ENCODE assay signal across 1 cellular context in the genomic region with DNA sequence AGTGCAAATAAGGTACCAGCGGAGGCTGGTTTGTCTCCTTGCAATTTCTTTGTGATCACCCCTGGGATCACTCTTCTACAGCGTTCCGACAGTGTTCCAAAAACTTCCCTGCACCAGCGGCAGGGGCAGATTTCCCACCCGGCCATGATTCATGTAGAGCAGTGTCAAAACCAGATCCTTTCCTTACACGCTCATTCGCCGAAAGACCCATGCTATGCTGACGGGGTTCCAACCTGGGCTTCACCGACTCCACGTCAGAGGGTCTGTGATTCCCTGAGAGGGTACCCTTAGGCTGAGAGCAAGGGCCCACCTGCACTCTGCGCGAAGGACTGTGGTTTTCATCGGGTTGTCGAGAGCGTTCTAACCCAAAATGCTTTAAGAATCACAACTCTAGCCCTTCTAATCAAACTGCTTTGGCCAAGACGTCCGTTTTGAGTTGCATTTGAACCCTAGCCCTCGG.
TF ChIP-seq lines count a peak whose summit lies in the region.

No MANE protein-coding gene starts in this region.

TF ChIP-seq in HepG2, 621 proteins besides CTCF, POLR2A, EP300 and RAD21 (continued from another document and continues in another):
- TF ChIP-seq, protein P1, sequence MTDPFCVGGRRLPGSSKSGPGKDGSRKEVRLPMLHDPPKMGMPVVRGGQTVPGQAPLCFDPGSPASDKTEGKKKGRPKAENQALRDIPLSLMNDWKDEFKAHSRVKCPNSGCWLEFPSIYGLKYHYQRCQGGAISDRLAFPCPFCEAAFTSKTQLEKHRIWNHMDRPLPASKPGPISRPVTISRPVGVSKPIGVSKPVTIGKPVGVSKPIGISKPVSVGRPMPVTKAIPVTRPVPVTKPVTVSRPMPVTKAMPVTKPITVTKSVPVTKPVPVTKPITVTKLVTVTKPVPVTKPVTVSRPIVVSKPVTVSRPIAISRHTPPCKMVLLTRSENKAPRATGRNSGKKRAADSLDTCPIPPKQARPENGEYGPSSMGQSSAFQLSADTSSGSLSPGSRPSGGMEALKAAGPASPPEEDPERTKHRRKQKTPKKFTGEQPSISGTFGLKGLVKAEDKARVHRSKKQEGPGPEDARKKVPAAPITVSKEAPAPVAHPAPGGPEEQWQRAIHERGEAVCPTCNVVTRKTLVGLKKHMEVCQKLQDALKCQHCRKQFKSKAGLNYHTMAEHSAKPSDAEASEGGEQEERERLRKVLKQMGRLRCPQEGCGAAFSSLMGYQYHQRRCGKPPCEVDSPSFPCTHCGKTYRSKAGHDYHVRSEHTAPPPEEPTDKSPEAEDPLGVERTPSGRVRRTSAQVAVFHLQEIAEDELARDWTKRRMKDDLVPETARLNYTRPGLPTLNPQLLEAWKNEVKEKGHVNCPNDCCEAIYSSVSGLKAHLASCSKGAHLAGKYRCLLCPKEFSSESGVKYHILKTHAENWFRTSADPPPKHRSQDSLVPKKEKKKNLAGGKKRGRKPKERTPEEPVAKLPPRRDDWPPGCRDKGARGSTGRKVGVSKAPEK (CRISPR knock-in tag; IDR thresholded peaks at IDR 0.05; ENCODE audit: borderline replicate concordance) = no peak
- TF ChIP-seq ZNF607 (CRISPR knock-in tag; IDR thresholded peaks at IDR 0.05; ENCODE audit: borderline replicate concordance) (no peak), ZNF232 (CRISPR knock-in tag; IDR thresholded peaks at IDR 0.05; ENCODE audit: borderline replicate concordance) (0 out of 2 replicates have a peak, but pooled peaks have one; percentile 30), UBTF (CRISPR knock-in tag; IDR thresholded peaks at IDR 0.05) (peak; percentile 48; the same call in 1 of the 2 replicates), NR3C1 (CRISPR knock-in tag; IDR thresholded peaks at IDR 0.05) (no peak), ZNF205 (CRISPR knock-in tag; IDR thresholded peaks at IDR 0.05) (no peak), PHF8 (CRISPR knock-in tag; IDR thresholded peaks at IDR 0.05) (no peak), PBX3 (CRISPR knock-in tag; IDR thresholded peaks at IDR 0.05; ENCODE audit: borderline replicate concordance) (no peak), ERF (CRISPR knock-in tag; IDR thresholded peaks at IDR 0.05) (no peak), SMC3 (IDR thresholded peaks at IDR 0.05; ENCODE audit: low read length) (no peak), ZNF776 (CRISPR knock-in tag; IDR thresholded peaks at IDR 0.05) (no peak), ZXDC (CRISPR knock-in tag; IDR thresholded peaks at IDR 0.05) (no peak), SKI (IDR thresholded peaks at IDR 0.05; ENCODE audit: partially characterized antibody) (no peak), ZNF562 (CRISPR knock-in tag; IDR thresholded peaks at IDR 0.05; ENCODE audit: borderline replicate concordance) (no peak), RBAK (CRISPR knock-in tag; IDR thresholded peaks at IDR 0.05) (no peak), KDM5A (IDR thresholded peaks at IDR 0.05; ENCODE audit: borderline replicate concordance, low read length) (no peak), ZNF224 (CRISPR knock-in tag; IDR thresholded peaks at IDR 0.05) (no peak), CSRNP2 (CRISPR knock-in tag; conservative IDR thresholded peaks at IDR 0.05; ENCODE audit: low read depth) (no peak), ZNF589 (CRISPR knock-in tag; conservative IDR thresholded peaks at IDR 0.05) (no peak), NR0B2 (CRISPR knock-in tag; IDR thresholded peaks at IDR 0.05) (no peak), ZNF451 (CRISPR knock-in tag; IDR thresholded peaks at IDR 0.05) (no peak), CREB1 (IDR thresholded peaks at IDR 0.05) (no peak), CREB1 (CRISPR knock-in tag; IDR thresholded peaks at IDR 0.05) (no peak), NRL (CRISPR knock-in tag; IDR thresholded peaks at IDR 0.05; ENCODE audit: borderline replicate concordance) (peak; percentile 31; the same call in 1 of the 2 replicates), ZKSCAN5 (CRISPR knock-in tag; IDR thresholded peaks at IDR 0.05) (no peak), CENPT (CRISPR knock-in tag; IDR thresholded peaks at IDR 0.05; ENCODE audit: low read depth) (no peak), HOXA3 (CRISPR knock-in tag; IDR thresholded peaks at IDR 0.05) (no peak), MED1 (CRISPR knock-in tag; IDR thresholded peaks at IDR 0.05) (no peak), ZNF709 (CRISPR knock-in tag; IDR thresholded peaks at IDR 0.05) (peak; percentile 75; the same call in 1 of the 2 replicates), ZNF747 (CRISPR knock-in tag; IDR thresholded peaks at IDR 0.05; ENCODE audit: borderline replicate concordance) (no peak), ZNF577 (CRISPR knock-in tag; IDR thresholded peaks at IDR 0.05; ENCODE audit: borderline replicate concordance, low read depth) (no peak), ZNF558 (CRISPR knock-in tag; IDR thresholded peaks at IDR 0.05; ENCODE audit: borderline replicate concordance) (no peak), ISX (CRISPR knock-in tag; conservative IDR thresholded peaks at IDR 0.05) (no peak), HOXD1 (CRISPR knock-in tag; IDR thresholded peaks at IDR 0.05) (no peak), MAF1 (CRISPR knock-in tag; IDR thresholded peaks at IDR 0.05; ENCODE audit: borderline replicate concordance) (no peak)
- TF ChIP-seq, protein P2, sequence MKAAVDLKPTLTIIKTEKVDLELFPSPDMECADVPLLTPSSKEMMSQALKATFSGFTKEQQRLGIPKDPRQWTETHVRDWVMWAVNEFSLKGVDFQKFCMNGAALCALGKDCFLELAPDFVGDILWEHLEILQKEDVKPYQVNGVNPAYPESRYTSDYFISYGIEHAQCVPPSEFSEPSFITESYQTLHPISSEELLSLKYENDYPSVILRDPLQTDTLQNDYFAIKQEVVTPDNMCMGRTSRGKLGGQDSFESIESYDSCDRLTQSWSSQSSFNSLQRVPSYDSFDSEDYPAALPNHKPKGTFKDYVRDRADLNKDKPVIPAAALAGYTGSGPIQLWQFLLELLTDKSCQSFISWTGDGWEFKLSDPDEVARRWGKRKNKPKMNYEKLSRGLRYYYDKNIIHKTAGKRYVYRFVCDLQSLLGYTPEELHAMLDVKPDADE (CRISPR knock-in tag; IDR thresholded peaks at IDR 0.05) = no peak
- TF ChIP-seq, protein P3, sequence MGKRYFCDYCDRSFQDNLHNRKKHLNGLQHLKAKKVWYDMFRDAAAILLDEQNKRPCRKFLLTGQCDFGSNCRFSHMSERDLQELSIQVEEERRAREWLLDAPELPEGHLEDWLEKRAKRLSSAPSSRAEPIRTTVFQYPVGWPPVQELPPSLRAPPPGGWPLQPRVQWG (CRISPR knock-in tag; IDR thresholded peaks at IDR 0.05; ENCODE audit: borderline replicate concordance, low read depth) = no peak
- TF ChIP-seq, protein P4, sequence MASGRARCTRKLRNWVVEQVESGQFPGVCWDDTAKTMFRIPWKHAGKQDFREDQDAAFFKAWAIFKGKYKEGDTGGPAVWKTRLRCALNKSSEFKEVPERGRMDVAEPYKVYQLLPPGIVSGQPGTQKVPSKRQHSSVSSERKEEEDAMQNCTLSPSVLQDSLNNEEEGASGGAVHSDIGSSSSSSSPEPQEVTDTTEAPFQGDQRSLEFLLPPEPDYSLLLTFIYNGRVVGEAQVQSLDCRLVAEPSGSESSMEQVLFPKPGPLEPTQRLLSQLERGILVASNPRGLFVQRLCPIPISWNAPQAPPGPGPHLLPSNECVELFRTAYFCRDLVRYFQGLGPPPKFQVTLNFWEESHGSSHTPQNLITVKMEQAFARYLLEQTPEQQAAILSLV (CRISPR knock-in tag; IDR thresholded peaks at IDR 0.05; ENCODE audit: borderline replicate concordance) = 0 out of 2 replicates have a peak, but pooled peaks have one; percentile 17
- TF ChIP-seq, protein P5, sequence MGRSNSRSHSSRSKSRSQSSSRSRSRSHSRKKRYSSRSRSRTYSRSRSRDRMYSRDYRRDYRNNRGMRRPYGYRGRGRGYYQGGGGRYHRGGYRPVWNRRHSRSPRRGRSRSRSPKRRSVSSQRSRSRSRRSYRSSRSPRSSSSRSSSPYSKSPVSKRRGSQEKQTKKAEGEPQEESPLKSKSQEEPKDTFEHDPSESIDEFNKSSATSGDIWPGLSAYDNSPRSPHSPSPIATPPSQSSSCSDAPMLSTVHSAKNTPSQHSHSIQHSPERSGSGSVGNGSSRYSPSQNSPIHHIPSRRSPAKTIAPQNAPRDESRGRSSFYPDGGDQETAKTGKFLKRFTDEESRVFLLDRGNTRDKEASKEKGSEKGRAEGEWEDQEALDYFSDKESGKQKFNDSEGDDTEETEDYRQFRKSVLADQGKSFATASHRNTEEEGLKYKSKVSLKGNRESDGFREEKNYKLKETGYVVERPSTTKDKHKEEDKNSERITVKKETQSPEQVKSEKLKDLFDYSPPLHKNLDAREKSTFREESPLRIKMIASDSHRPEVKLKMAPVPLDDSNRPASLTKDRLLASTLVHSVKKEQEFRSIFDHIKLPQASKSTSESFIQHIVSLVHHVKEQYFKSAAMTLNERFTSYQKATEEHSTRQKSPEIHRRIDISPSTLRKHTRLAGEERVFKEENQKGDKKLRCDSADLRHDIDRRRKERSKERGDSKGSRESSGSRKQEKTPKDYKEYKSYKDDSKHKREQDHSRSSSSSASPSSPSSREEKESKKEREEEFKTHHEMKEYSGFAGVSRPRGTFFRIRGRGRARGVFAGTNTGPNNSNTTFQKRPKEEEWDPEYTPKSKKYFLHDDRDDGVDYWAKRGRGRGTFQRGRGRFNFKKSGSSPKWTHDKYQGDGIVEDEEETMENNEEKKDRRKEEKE (IDR thresholded peaks at IDR 0.05) = no peak
- TF ChIP-seq, protein P6, sequence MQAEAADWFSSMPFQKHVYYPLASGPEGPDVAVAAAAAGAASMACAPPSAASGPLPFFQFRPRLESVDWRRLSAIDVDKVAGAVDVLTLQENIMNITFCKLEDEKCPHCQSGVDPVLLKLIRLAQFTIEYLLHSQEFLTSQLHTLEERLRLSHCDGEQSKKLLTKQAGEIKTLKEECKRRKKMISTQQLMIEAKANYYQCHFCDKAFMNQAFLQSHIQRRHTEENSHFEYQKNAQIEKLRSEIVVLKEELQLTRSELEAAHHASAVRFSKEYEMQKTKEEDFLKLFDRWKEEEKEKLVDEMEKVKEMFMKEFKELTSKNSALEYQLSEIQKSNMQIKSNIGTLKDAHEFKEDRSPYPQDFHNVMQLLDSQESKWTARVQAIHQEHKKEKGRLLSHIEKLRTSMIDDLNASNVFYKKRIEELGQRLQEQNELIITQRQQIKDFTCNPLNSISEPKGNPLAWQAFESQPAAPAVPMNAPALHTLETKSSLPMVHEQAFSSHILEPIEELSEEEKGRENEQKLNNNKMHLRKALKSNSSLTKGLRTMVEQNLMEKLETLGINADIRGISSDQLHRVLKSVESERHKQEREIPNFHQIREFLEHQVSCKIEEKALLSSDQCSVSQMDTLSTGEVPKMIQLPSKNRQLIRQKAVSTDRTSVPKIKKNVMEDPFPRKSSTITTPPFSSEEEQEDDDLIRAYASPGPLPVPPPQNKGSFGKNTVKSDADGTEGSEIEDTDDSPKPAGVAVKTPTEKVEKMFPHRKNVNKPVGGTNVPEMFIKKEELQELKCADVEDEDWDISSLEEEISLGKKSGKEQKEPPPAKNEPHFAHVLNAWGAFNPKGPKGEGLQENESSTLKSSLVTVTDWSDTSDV (CRISPR knock-in tag; IDR thresholded peaks at IDR 0.05) = peak; percentile 36; the same call in 1 of the 2 replicates
